Comparison of ENCODE assay signal across 8 cellular contexts in genomic region chr10:60816624-60817023, GRCh38. TPM values are rescaled to one million over a fixed set of nuclear protein-coding genes. Genes with fewer than 3 reads are reported as not detected.
DNase-seq lines count a peak whose midpoint lies in the region; ATAC-seq and TF ChIP-seq lines count a peak whose summit lies in the region.

No MANE protein-coding gene starts in this region.

- no peaks in the 10 kb centered on the region for H3K9me3 ChIP-seq in endocrine pancreas (ENCODE audit: control insufficient read depth, low read length)

- TF ChIP-seq POLR2A in NB4 (IDR thresholded peaks at IDR 0.05; ENCODE audit: extremely low read depth, insufficient read length) = no peak

- H3K4me3 ChIP-seq in NB4 (ENCODE audit: low read depth, low read length) = no peak overlapping the region
- peak overlapping the region; percentile 64 for H3K4me3 ChIP-seq in endocrine pancreas (ENCODE audit: control insufficient read depth, insufficient read depth, low read length)

- H3K9ac ChIP-seq in endocrine pancreas (ENCODE audit: control insufficient read depth, insufficient read depth, low read length) = no peak overlapping the region

- no peaks in the 10 kb centered on the region for H3K27me3 ChIP-seq in endocrine pancreas (ENCODE audit: control insufficient read depth, insufficient read depth, low read length)

- peak; percentile 82 for DNase-seq in AG20443 (ENCODE audit: low spot score)
- DNase-seq in NB4 (ENCODE audit: low read depth) = peak; percentile 82
- peak; percentile 2 for DNase-seq in T follicular helper cell (ENCODE audit: low read depth)
- peak; percentile 96 for DNase-seq in medulla oblongata (ENCODE audit: extremely low spot score)
- peak; percentile 59 for DNase-seq in ureter (ENCODE audit: low spot score)

- no peaks in the 10 kb centered on the region for H3K36me3 ChIP-seq in endocrine pancreas (ENCODE audit: control insufficient read depth, insufficient read depth, low read length)

- peaks cover 12% of the 10 kb centered on the region for H3K4me1 ChIP-seq in endocrine pancreas (ENCODE audit: control insufficient read depth, insufficient read depth, low read length)

- peak; percentile 61 for TF ChIP-seq CTCF in GM12874 (IDR thresholded peaks at IDR 0.05; ENCODE audit: insufficient read depth, low read depth, low read length)
- peak; percentile 69 for TF ChIP-seq CTCF in NB4 (IDR thresholded peaks at IDR 0.05; ENCODE audit: low read depth, low read length)

- ATAC-seq in HG02588 (IDR thresholded peaks at IDR 0.05; ENCODE audit: unreplicated experiment) = peak; percentile 89

RNA-seq across cellular contexts. Expression of gene CDK1, which starts 38.3 kb away (rescaled TPM):
- 2.4 TPM for total RNA-seq in ureter

Comparison
In these comparisons a context has a peak if more than half of its experiments do, and no peak if none do; other contexts are left out.
1. DNase-seq: peak in every context shown above with its lines; median percentile 96 in medulla oblongata; 82 in AG20443; 82 in NB4; 59 in ureter; 2 in T follicular helper cell.